In genomic region chr2:241680827-241681599, GRCh38 we compare ENCODE assay signal across 10 cellular contexts. TPM values are rescaled to one million over a fixed set of nuclear protein-coding genes. Genes with fewer than 3 reads are reported as not detected.
DNase-seq lines count a peak whose midpoint lies in the region; ATAC-seq and TF ChIP-seq lines count a peak whose summit lies in the region.
"Had no signal": no experiment of that assay in that cellular context is flagged by ENCODE, and none has a peak within 500 bp of the region (broad histone marks: within the 10 kb centered on the region; RNA-seq: fewer than 3 reads in every experiment).

No MANE protein-coding gene starts in this region.

- TF ChIP-seq CTCF in left ventricle myocardium inferior (IDR thresholded peaks at IDR 0.05; ENCODE audit: borderline replicate concordance) (no peak), hepatocyte (IDR thresholded peaks at IDR 0.05; ENCODE audit: poor library complexity) (no peak), upper lobe of right lung (IDR thresholded peaks at IDR 0.05) (no peak)

- 87% methylated on average over 14 of the region's 14 CpGs for WGBS in hepatocyte (ENCODE audit: low lambda C conversion rate, missing lambda C conversion rate)

- DNase-seq in Right ventricle myocardium superior, result no peak
- DNase-seq in left ventricle myocardium inferior, result no peak
- peak; percentile 79 for DNase-seq in amniotic stem cell (lab: John Stamatoyannopoulos, UW)
- peak; percentile 61 for DNase-seq in hepatocyte (ENCODE audit: low spot score)
- no peak for DNase-seq in upper lobe of right lung
- DNase-seq in HAP-1 (ENCODE audit: low spot score in 2 of 2), result no peak
- no peak for DNase-seq in occipital lobe (lab: John Stamatoyannopoulos, UW)
- DNase-seq: activated CD8-positive, alpha-beta memory T cell treated with anti-CD3 and anti-CD28 coated beads for 24 hours; KG1 had no signal

- H4K20me1 ChIP-seq in hepatocyte (ENCODE audit: insufficient read depth, poor library complexity, severe bottlenecking), result no peaks in the 10 kb centered on the region

- H3K27ac ChIP-seq in left ventricle myocardium inferior (replicated peaks) (no peak overlapping the region), hepatocyte (peak overlapping the region; percentile 69), upper lobe of right lung (no peak overlapping the region)

- ATAC-seq in Right ventricle myocardium superior (ENCODE audit: poor library complexity), result peak; percentile 9
- ATAC-seq in upper lobe of right lung, result peak; percentile 48
- ATAC-seq in GM21528 (IDR thresholded peaks at IDR 0.05; ENCODE audit: low FRiP score, unreplicated experiment), result no peak

- peaks cover 23% of the 10 kb centered on the region for H3K79me2 ChIP-seq in hepatocyte

- peaks cover 13% of the 10 kb centered on the region for H3K4me1 ChIP-seq in left ventricle myocardium inferior
- H3K4me1 ChIP-seq in hepatocyte (ENCODE audit: insufficient read depth), result no peaks in the 10 kb centered on the region
- H3K4me1 ChIP-seq in upper lobe of right lung, result peaks cover 6% of the 10 kb centered on the region
- peaks cover 14% of the 10 kb centered on the region for H3K4me1 ChIP-seq in HAP-1

- intact Hi-C loops in Right ventricle myocardium superior (cut with DNase I) (no loop called here), left ventricle myocardium inferior (cut with micrococcal nuclease) (no loop called here), upper lobe of right lung (cut with DNase I) (no loop called here)

- H3K27me3 ChIP-seq in left ventricle myocardium inferior (ENCODE audit: low read depth) (no peaks in the 10 kb centered on the region), hepatocyte (no peaks in the 10 kb centered on the region), upper lobe of right lung (no peaks in the 10 kb centered on the region), HAP-1 (ENCODE audit: low read depth) (no peaks in the 10 kb centered on the region)

- in situ Hi-C loops in HAP-1 (cut with MboI; ENCODE audit: low sequenced_read_pairs), result no loop called here

- no peaks in the 10 kb centered on the region for H3K9me3 ChIP-seq in left ventricle myocardium inferior (replicated peaks)
- no peaks in the 10 kb centered on the region for H3K9me3 ChIP-seq in hepatocyte (ENCODE audit: low read depth)
- no peaks in the 10 kb centered on the region for H3K9me3 ChIP-seq in upper lobe of right lung
- no peaks in the 10 kb centered on the region for H3K9me3 ChIP-seq in HAP-1

- H2AFZ ChIP-seq in hepatocyte, result no peak overlapping the region

- H3K36me3 ChIP-seq in left ventricle myocardium inferior, result peaks cover 26% of the 10 kb centered on the region
- H3K36me3 ChIP-seq in hepatocyte (replicated peaks; ENCODE audit: insufficient read depth, low read depth), result no peaks in the 10 kb centered on the region
- H3K36me3 ChIP-seq in upper lobe of right lung, result peaks cover 30% of the 10 kb centered on the region
- H3K36me3 ChIP-seq in HAP-1 (replicated peaks), result peaks cover 98% of the 10 kb centered on the region

- no peak overlapping the region for H3K4me2 ChIP-seq in hepatocyte

- H3K9me2 ChIP-seq in hepatocyte (replicated peaks; ENCODE audit: insufficient read depth), result no peaks in the 10 kb centered on the region

- H3K4me3 ChIP-seq in left ventricle myocardium inferior (no peak overlapping the region), hepatocyte (no peak overlapping the region), upper lobe of right lung (no peak overlapping the region), HAP-1 (no peak overlapping the region)

RNA-seq across cellular contexts. Expression of gene DTYMK, which starts 5.6 kb away (rescaled TPM):
- total RNA-seq in Right ventricle myocardium superior (9.4 TPM), left ventricle myocardium inferior (10.6 TPM), hepatocyte (18.9 and 20.7 TPM in 2 replicates), upper lobe of right lung (14.9 TPM), occipital lobe (10.0 TPM)
- 52.3 and 55.5 TPM in 2 replicates for polyA plus RNA-seq in hepatocyte

RNA-seq across cellular contexts. Expression of gene ING5, which starts 20.8 kb away (rescaled TPM):
- total RNA-seq in Right ventricle myocardium superior, result 18.0 TPM
- total RNA-seq in left ventricle myocardium inferior, result 20.0 TPM
- total RNA-seq in hepatocyte, result 17.5 and 33.4 TPM in 2 replicates
- 27.6 and 28.9 TPM in 2 replicates for polyA plus RNA-seq in hepatocyte
- 36.5 TPM for total RNA-seq in upper lobe of right lung
- 23.4 TPM for total RNA-seq in occipital lobe

RNA-seq across cellular contexts. Expression of gene ATG4B, which starts 43.5 kb away (rescaled TPM):
- total RNA-seq in Right ventricle myocardium superior (41.3 TPM), left ventricle myocardium inferior (39.9 TPM), hepatocyte (61.0 and 61.3 TPM in 2 replicates), upper lobe of right lung (72.0 TPM), occipital lobe (33.7 TPM)
- 108 and 126 TPM in 2 replicates for polyA plus RNA-seq in hepatocyte

RNA-seq across cellular contexts. Expression of gene THAP4, which starts 44.1 kb away (rescaled TPM):
- 82.9 TPM for total RNA-seq in Right ventricle myocardium superior
- total RNA-seq in left ventricle myocardium inferior, result 68.8 TPM
- 33.5 and 43.2 TPM in 2 replicates for total RNA-seq in hepatocyte
- polyA plus RNA-seq in hepatocyte, result 58.1 and 59.8 TPM in 2 replicates
- total RNA-seq in upper lobe of right lung, result 46.1 TPM
- 22.0 TPM for total RNA-seq in occipital lobe

RNA-seq across cellular contexts. Expression of gene D2HGDH, which starts 53.4 kb away (rescaled TPM):
- 19.0 TPM for total RNA-seq in Right ventricle myocardium superior
- total RNA-seq in left ventricle myocardium inferior, result 17.8 TPM
- total RNA-seq in hepatocyte, result 12.9 TPM in 2 replicates
- 41.2 and 54.8 TPM in 2 replicates for polyA plus RNA-seq in hepatocyte
- total RNA-seq in upper lobe of right lung, result 28.8 TPM
- 8.0 TPM for total RNA-seq in occipital lobe

Comparison
In these comparisons a context has a peak if more than half of its experiments do, and no peak if none do; other contexts are left out.
1. DNase-seq: peak in amniotic stem cell (single experiment) and hepatocyte (single experiment); none in Right ventricle myocardium superior (single experiment), left ventricle myocardium inferior (single experiment), upper lobe of right lung (single experiment), HAP-1 (0 of 2) and occipital lobe (single experiment).